18 cellular contexts compared by ENCODE assay signal in the genomic region with DNA sequence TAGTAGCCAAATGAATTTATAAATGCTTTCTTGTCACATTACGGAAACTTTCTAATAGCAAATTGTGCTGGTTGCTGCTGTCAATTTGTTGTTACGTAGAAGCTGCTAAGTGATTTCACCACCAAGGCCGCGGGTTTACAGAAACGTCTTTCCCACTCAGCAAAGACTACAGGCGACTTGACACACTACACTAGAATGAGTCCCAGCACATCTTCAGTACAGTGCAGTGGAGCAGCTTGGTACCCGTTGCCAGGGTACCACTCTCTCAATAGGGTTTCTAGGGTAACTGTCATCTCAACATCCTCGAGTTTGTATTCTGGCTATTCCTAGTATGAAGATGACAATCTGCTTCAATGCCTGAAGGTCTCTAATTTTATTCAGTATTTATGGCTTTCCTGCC.
"Had no signal": no experiment of that assay in that cellular context is flagged by ENCODE, and none has a peak within 500 bp of the region (broad histone marks: within the 10 kb centered on the region; RNA-seq: fewer than 3 reads in every experiment).

No MANE protein-coding gene starts in this region.

- H3K4me1 Mint-ChIP-seq: naive thymus-derived CD4-positive, alpha-beta T cell had no signal

- H3K27me3 ChIP-seq: gastrocnemius medialis, heart right ventricle, right atrium auricular region, suprapubic skin, thyroid gland had no signal

- H3K27ac Mint-ChIP-seq: nephron progenitor cell, type B pancreatic cell had no signal

- ATAC-seq: gastrocnemius medialis; heart right ventricle; left lobe of liver; naive thymus-derived CD4-positive, alpha-beta T cell had no signal

- H3K4me3 ChIP-seq: esophagus muscularis mucosa, gastrocnemius medialis, heart right ventricle, right atrium auricular region, suprapubic skin, thyroid gland had no signal

- H3K27ac ChIP-seq: esophagus muscularis mucosa, gastrocnemius medialis, heart right ventricle, neutrophil, right atrium auricular region, suprapubic skin, thyroid gland had no signal

- DNase-seq: dermis blood vessel endothelial cell; gastrocnemius medialis; heart right ventricle; islet precursor cell; mammary epithelial cell; naive thymus-derived CD4-positive, alpha-beta T cell; small intestine; stimulated activated CD4-positive, alpha-beta T cell treated with anti-CD3 and anti-CD28 coated beads, Interleukin-12 subunit alpha, Interleukin-12 subunit beta, amount 100 ng/mL, for 4 hours; stimulated activated CD4-positive, alpha-beta T cell treated with anti-CD3 and anti-CD28 coated beads, Interleukin-2, amount 100 ng/mL, for 48 hours; stimulated activated naive CD4-positive, alpha-beta T cell treated with Interleukin-2 at 50 U/mL for 16 hours; thyroid gland had no signal

- H3K4me3 Mint-ChIP-seq: naive thymus-derived CD4-positive, alpha-beta T cell; nephron progenitor cell; type B pancreatic cell had no signal

- H3K36me3 ChIP-seq: esophagus muscularis mucosa, gastrocnemius medialis, heart right ventricle, neutrophil, right atrium auricular region, suprapubic skin, thyroid gland had no signal

- H3K9me3 ChIP-seq: esophagus muscularis mucosa, gastrocnemius medialis, heart right ventricle, neutrophil, right atrium auricular region, suprapubic skin, thyroid gland had no signal

- H3K36me3 Mint-ChIP-seq: type B pancreatic cell had no signal

- H3K9me3 Mint-ChIP-seq: type B pancreatic cell had no signal

- H3K4me1 ChIP-seq: esophagus muscularis mucosa, gastrocnemius medialis, heart right ventricle, right atrium auricular region, suprapubic skin, thyroid gland had no signal
